ENCODE assay signal across 8 cellular contexts in genomic region chr6:41936073-41936837, GRCh38. TPM values are rescaled to one million over a fixed set of nuclear protein-coding genes. Genes with fewer than 3 reads are reported as not detected.
A peak's percentile ranks its signal among the peaks of the same experiment; 100 is the strongest.
DNase-seq lines count a peak whose midpoint lies in the region; ATAC-seq lines count a peak whose summit lies in the region.

No MANE protein-coding gene starts in this region.

- H3K9me3 ChIP-seq in mesodermal cell (ENCODE audit: control insufficient read depth, low read length) = no peaks in the 10 kb centered on the region

- peak overlapping the region; percentile 10 for H3K27ac ChIP-seq in mesodermal cell (ENCODE audit: low read depth, low read length, severe bottlenecking)

- no peak overlapping the region for H3K4me3 ChIP-seq in mesodermal cell (ENCODE audit: extremely low read depth, insufficient read depth, low read length, poor library complexity, severe bottlenecking)

- H3K4me1 ChIP-seq in mesodermal cell (ENCODE audit: control insufficient read depth, insufficient read depth, low read length, poor library complexity, severe bottlenecking) = peaks cover 28% of the 10 kb centered on the region

- peaks cover 70% of the 10 kb centered on the region for H3K36me3 ChIP-seq in mesodermal cell (ENCODE audit: control insufficient read depth, insufficient read depth, low read length)

- ATAC-seq in HG03280 (IDR thresholded peaks at IDR 0.05; ENCODE audit: unreplicated experiment) = peak; percentile 66

- 66 to 72% methylated on average over 6 to 8 of the region's 10 CpGs for WGBS in mesodermal cell (ENCODE audit: insufficient coverage in 2 of 2), 2 experiments

- DNase-seq in activated gamma-delta T cell treated with Interleukin-2 at 50 U/mL for 16 hours (peak; percentile 86), activated gamma-delta T cell (lab: John Stamatoyannopoulos, UW) (no peak), NCI-H82 treated with DMSO at 0.1 percent for 48 hours (lab: John Stamatoyannopoulos, UW; ENCODE audit: unreplicated experiment) (peak; percentile 41)
- DNase-seq in activated CD8-positive, alpha-beta memory T cell treated with anti-CD3 and anti-CD28 coated beads for 1 hour (ENCODE audit: extremely low read depth in 1 of 2, low read depth in 1 of 2) = peak; percentile 37 to 42
- peak; percentile 36 for DNase-seq in effector CD8-positive, alpha-beta T cell (lab: John Stamatoyannopoulos, UW)
- DNase-seq in stimulated activated CD8-positive, alpha-beta memory T cell treated with anti-CD3 and anti-CD28 coated beads, Interleukin-4, amount 100 ng/mL, for 48 hours = peak; percentile 80

RNA-seq across cellular contexts. Expression of gene CCND3, which starts 5.4 kb away (rescaled TPM):
- polyA plus RNA-seq in mesodermal cell (2013, experiment 1 of 2) = 43.3 TPM
- 36.5 TPM for polyA plus RNA-seq in mesodermal cell (2013, experiment 2 of 2)

RNA-seq across cellular contexts. Expression of gene BYSL, which starts 15.0 kb away (rescaled TPM):
- 27.3 TPM for polyA plus RNA-seq in mesodermal cell (2013, experiment 1 of 2)
- 23.9 TPM for polyA plus RNA-seq in mesodermal cell (2013, experiment 2 of 2)

RNA-seq across cellular contexts. Expression of gene MED20, which starts 15.3 kb away (rescaled TPM):
- 23.0 TPM for polyA plus RNA-seq in mesodermal cell (2013, experiment 1 of 2)
- 20.1 TPM for polyA plus RNA-seq in mesodermal cell (2013, experiment 2 of 2)

RNA-seq across cellular contexts. Expression of gene USP49, which starts 41.1 kb away (rescaled TPM):
- polyA plus RNA-seq in mesodermal cell (2013, experiment 1 of 2) = 6.5 TPM
- polyA plus RNA-seq in mesodermal cell (2013, experiment 2 of 2) = 5.0 TPM
